In the genomic region with DNA sequence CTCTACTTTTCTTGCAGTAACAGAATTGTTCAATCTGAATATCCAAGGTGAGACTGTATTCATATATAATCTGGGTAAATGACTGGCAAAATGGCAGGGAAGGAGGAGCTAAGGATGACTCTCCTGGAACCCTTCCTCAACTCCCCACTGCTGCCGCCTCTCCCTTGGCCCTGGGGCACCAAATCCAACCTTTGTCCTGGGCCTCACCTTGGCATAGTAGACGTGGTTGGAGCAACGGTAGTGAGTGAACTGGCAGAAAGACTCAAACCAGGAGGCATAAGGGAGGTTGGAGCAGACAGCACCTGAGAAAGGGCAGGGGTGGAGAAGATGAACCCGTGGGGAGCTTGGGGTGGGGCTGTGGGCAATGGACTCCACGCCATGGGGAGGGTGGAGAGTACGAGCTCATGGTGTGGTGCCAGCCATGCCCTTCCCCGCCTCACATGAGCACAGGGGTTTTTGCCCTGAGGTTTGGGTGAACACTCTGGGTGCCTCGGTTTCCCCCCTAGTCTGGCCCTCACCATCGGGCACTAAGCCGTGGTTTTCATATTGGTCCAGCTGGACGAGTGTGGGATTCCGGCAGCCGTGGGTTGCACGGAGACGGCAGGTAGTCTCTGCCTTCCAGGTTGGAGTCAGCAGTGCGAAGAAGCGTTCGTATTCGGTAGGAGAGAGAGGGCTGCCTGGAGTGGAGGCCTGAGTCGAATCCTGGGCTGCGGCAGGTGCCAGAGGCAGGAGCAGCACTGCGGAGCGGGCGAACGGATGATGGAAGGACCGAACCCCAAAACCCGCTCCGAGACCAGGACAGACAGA, we compare ENCODE assay signal across 8 cellular contexts. TPM values are rescaled to one million over a fixed set of nuclear protein-coding genes. Genes with fewer than 3 reads are reported as not detected.
DNase-seq lines count a peak whose midpoint lies in the region; ATAC-seq and TF ChIP-seq lines count a peak whose summit lies in the region.

No MANE protein-coding gene starts in this region.

- peaks cover 13% of the 10 kb centered on the region for H3K36me3 ChIP-seq in CD8-positive, alpha-beta T cell (ENCODE audit: insufficient read depth, low read length)
- H3K36me3 ChIP-seq in gastroesophageal sphincter: peaks cover 0 to 37% of the 10 kb centered on the region in 2 donors
- no peaks in the 10 kb centered on the region for H3K36me3 ChIP-seq in ovary

- H3K27me3 Mint-ChIP-seq in CD8-positive, alpha-beta T cell (ENCODE audit: low read depth): no peaks in the 10 kb centered on the region
- H3K27me3 Mint-ChIP-seq in T-cell: no peaks in the 10 kb centered on the region

- H3K36me3 Mint-ChIP-seq in CD8-positive, alpha-beta T cell: peaks cover 45% of the 10 kb centered on the region
- H3K36me3 Mint-ChIP-seq in T-cell: peaks cover 37% of the 10 kb centered on the region

- no peak for ATAC-seq in CD8-positive, alpha-beta T cell
- ATAC-seq in T-cell (replicated peaks in 1 of 4): peak in 2 of 4 experiments; percentile 20 to 28
- peak; percentile 9 for ATAC-seq in gastroesophageal sphincter
- ATAC-seq in HG02970 (IDR thresholded peaks at IDR 0.05; ENCODE audit: low FRiP score, unreplicated experiment): no peak

- TF ChIP-seq POLR2A in gastroesophageal sphincter (IDR thresholded peaks at IDR 0.05): no peak
- TF ChIP-seq POLR2A in ovary (IDR thresholded peaks at IDR 0.05): no peak

- H3K27ac ChIP-seq in CD8-positive, alpha-beta T cell (ENCODE audit: low read depth, low read length): no peak overlapping the region
- H3K27ac ChIP-seq in gastroesophageal sphincter (peak overlapping the region in 3 of 4 donors; percentile 67 to 74 (median 73)), ovary (no peak overlapping the region)

- peaks cover 13% of the 10 kb centered on the region for H3K4me1 Mint-ChIP-seq in CD8-positive, alpha-beta T cell (ENCODE audit: low read depth)
- peaks cover 10 to 25% (median 16%) of the 10 kb centered on the region in 3 donors for H3K4me1 Mint-ChIP-seq in T-cell

- DNase-seq in CD8-positive, alpha-beta T cell: no peak
- DNase-seq in T-cell: no peak
- no peak for DNase-seq in ovary
- no peak for DNase-seq in GM03348 (ENCODE audit: low spot score)
- DNase-seq in NCI-H2107 (lab: John Stamatoyannopoulos, UW): no peak
- DNase-seq in stimulated activated CD4-positive, alpha-beta T cell treated with anti-CD3 and anti-CD28 coated beads, Interleukin-12 subunit alpha, Interleukin-12 subunit beta, amount 100 ng/mL, for 4 hours: no peak

- no peaks in the 10 kb centered on the region for H3K27me3 ChIP-seq in CD8-positive, alpha-beta T cell (ENCODE audit: insufficient read depth, low read length)
- no peaks in the 10 kb centered on the region for H3K27me3 ChIP-seq in gastroesophageal sphincter
- no peaks in the 10 kb centered on the region for H3K27me3 ChIP-seq in ovary

- peaks cover 5% of the 10 kb centered on the region for H3K4me1 ChIP-seq in CD8-positive, alpha-beta T cell (ENCODE audit: insufficient read depth, low read length)
- H3K4me1 ChIP-seq in gastroesophageal sphincter (peaks cover 0 to 14% (median 0%) of the 10 kb centered on the region in 3 donors), ovary (ENCODE audit: insufficient read depth) (no peaks in the 10 kb centered on the region)

- POLR2A ChIA-PET in CD8-positive, alpha-beta T cell (lab: Charles Lee): interaction anchor here (1.5 to 2.5 kb wide), 3 partner anchors 11 to 19 kb away, joined by 5 to 8 read pairs (median 5); a partner anchor contains a TSS
- POLR2A ChIA-PET in T-cell (lab: Charles Lee): no interaction called here

- no peak overlapping the region for H3K27ac Mint-ChIP-seq in CD8-positive, alpha-beta T cell
- H3K27ac Mint-ChIP-seq in T-cell: peak overlapping the region; percentile 4 to 49

- WGBS in gastroesophageal sphincter (ENCODE audit: low coverage in 1 of 2), 2 donors: 52 to 82% methylated on average over 2 to 13 of the region's 28 CpGs
- 57 to 71% (median 70%) methylated on average over 28 of the region's 28 CpGs for WGBS in ovary, 3 donors

- TF ChIP-seq EP300 in gastroesophageal sphincter (IDR thresholded peaks at IDR 0.05) (no peak), ovary (IDR thresholded peaks at IDR 0.05) (no peak)

- peaks cover 3% of the 10 kb centered on the region for H3K9me3 Mint-ChIP-seq in CD8-positive, alpha-beta T cell
- peaks cover 0 to 14% (median 4%) of the 10 kb centered on the region in 3 donors for H3K9me3 Mint-ChIP-seq in T-cell

- no peaks in the 10 kb centered on the region for H3K9me3 ChIP-seq in CD8-positive, alpha-beta T cell (ENCODE audit: low read length)
- H3K9me3 ChIP-seq in gastroesophageal sphincter (no peaks in the 10 kb centered on the region), ovary (no peaks in the 10 kb centered on the region)

- intact Hi-C loops in CD8-positive, alpha-beta T cell (cut with DNase I, micrococcal nuclease): no loop called here
- intact Hi-C loops in ovary (cut with DNase I): loop anchor here in 2 of 4 donors (10.0 kb wide), 2 partner anchors 58 to 82 kb away; a partner anchor contains a TSS

- TF ChIP-seq CTCF in CD8-positive, alpha-beta T cell (IDR thresholded peaks at IDR 0.05): no peak
- no peak for TF ChIP-seq CTCF in gastroesophageal sphincter (IDR thresholded peaks at IDR 0.05)
- no peak for TF ChIP-seq CTCF in ovary (IDR thresholded peaks at IDR 0.05)

- CTCF ChIA-PET in CD8-positive, alpha-beta T cell (lab: Charles Lee): interaction anchor here (1.1 to 1.9 kb wide), 3 partner anchors 16 to 26 kb away, joined by 4 to 18 read pairs (median 4); no protein-coding TSS in a partner anchor
- CTCF ChIA-PET in T-cell (lab: Charles Lee): interaction anchor here in 1 of 2 donors (0.7 kb wide), 1 partner anchor 326 kb away, joined by 5 read pairs; no protein-coding TSS in a partner anchor

- H3K4me3 Mint-ChIP-seq in CD8-positive, alpha-beta T cell: peak overlapping the region; percentile 69
- peak overlapping the region; percentile 63 to 83 (median 64) for H3K4me3 Mint-ChIP-seq in T-cell

- H3K4me3 ChIP-seq in CD8-positive, alpha-beta T cell (ENCODE audit: low read depth, low read length): no peak overlapping the region
- H3K4me3 ChIP-seq in gastroesophageal sphincter (peak overlapping the region; percentile 46 to 60), ovary (peak overlapping the region; percentile 42)

RNA-seq across cellular contexts. Expression of a gene that starts 0.8 kb away (rescaled TPM):
- total RNA-seq in CD8-positive, alpha-beta T cell: 1 to 10 TPM; 1.2 to 1.7 TPM
- total RNA-seq in T-cell (10 to 100 TPM in 1 of 5 donors, 1 to 10 TPM in 4; 2.4 to 11.1 (median 6.5) TPM), gastroesophageal sphincter (1 to 10 TPM in 2 of 4 donors, under 1 TPM in 1, not detected in 1; 0.81 to 3.2 (median 2.4) TPM), ovary (1 to 10 TPM in 3 of 7 donors, under 1 TPM in 4; 0.30 to 2.5 (median 0.92) TPM)
- 1 to 10 TPM in 1 of 2 donors, under 1 TPM in 1; 0.54 to 2.9 TPM for polyA plus RNA-seq in ovary

RNA-seq across cellular contexts. Expression of a gene that starts 10.7 kb away (rescaled TPM):
- 1 to 10 TPM; 5.8 to 6.8 TPM for total RNA-seq in CD8-positive, alpha-beta T cell
- 10 to 100 TPM in 4 of 5 donors, 1 to 10 TPM in 1; 5.8 to 16.0 (median 14.9) TPM for total RNA-seq in T-cell
- 1 to 10 TPM in 2 of 4 donors, under 1 TPM in 2; 0.47 to 2.0 (median 1.2) TPM for total RNA-seq in gastroesophageal sphincter
- 1 to 10 TPM in 6 of 7 donors, under 1 TPM in 1; 0.83 to 2.2 (median 1.3) TPM for total RNA-seq in ovary
- 1 to 10 TPM in 1 of 2 donors, under 1 TPM in 1; 0.57 to 2.6 TPM for polyA plus RNA-seq in ovary

RNA-seq across cellular contexts. Expression of a gene that starts 16.4 kb away (rescaled TPM):
- total RNA-seq in CD8-positive, alpha-beta T cell: 10 to 100 TPM; 14.1 to 15.9 TPM
- total RNA-seq in T-cell: 10 to 100 TPM; 34.0 to 71.3 (median 64.5) TPM
- total RNA-seq in gastroesophageal sphincter: 10 to 100 TPM; 43.2 to 63.8 (median 54.3) TPM
- total RNA-seq in ovary: 10 to 100 TPM; 26.1 to 39.9 (median 35.0) TPM
- 10 to 100 TPM; 64.9 to 90.0 TPM for polyA plus RNA-seq in ovary

RNA-seq across cellular contexts. Expression of a gene that starts 39.3 kb away (rescaled TPM):
- 100 to 1,000 TPM; 289 to 295 TPM for total RNA-seq in CD8-positive, alpha-beta T cell
- 100 to 1,000 TPM; 236 to 392 (median 258) TPM for total RNA-seq in T-cell
- total RNA-seq in gastroesophageal sphincter: 100 to 1,000 TPM; 133 to 266 (median 219) TPM
- 100 to 1,000 TPM; 137 to 297 (median 227) TPM for total RNA-seq in ovary
- 100 to 1,000 TPM; 118 to 177 TPM for polyA plus RNA-seq in ovary

RNA-seq across cellular contexts. Expression of a gene that starts 42.7 kb away (rescaled TPM):
- total RNA-seq in CD8-positive, alpha-beta T cell: 10 to 100 TPM; 61.8 to 63.8 TPM
- 10 to 100 TPM; 68.6 to 82.9 (median 79.4) TPM for total RNA-seq in T-cell
- 10 to 100 TPM; 26.1 to 57.5 (median 43.6) TPM for total RNA-seq in gastroesophageal sphincter
- total RNA-seq in ovary: 10 to 100 TPM; 22.1 to 64.9 (median 58.2) TPM
- polyA plus RNA-seq in ovary: 10 to 100 TPM; 44.4 to 59.0 TPM

Comparison
In these comparisons a context has a peak if more than half of its experiments do, and no peak if none do; other contexts are left out.
1. H3K27ac ChIP-seq: peak in gastroesophageal sphincter (3 of 4); none in CD8-positive, alpha-beta T cell (single experiment) and ovary (0 of 2).